In genomic region chr10:133614830-133615580, GRCh38 we compare ENCODE assay signal across 25 cellular contexts. TPM values are rescaled to one million over a fixed set of nuclear protein-coding genes. Genes with fewer than 3 reads are reported as not detected.
DNase-seq lines count a peak whose midpoint lies in the region; ATAC-seq and TF ChIP-seq lines count a peak whose summit lies in the region.
"Had no signal": no experiment of that assay in that cellular context is flagged by ENCODE, and none has a peak within 500 bp of the region (broad histone marks: within the 10 kb centered on the region; RNA-seq: fewer than 3 reads in every experiment).

No MANE protein-coding gene starts in this region.

- TF ChIP-seq POLR2A in esophagus muscularis mucosa (IDR thresholded peaks at IDR 0.05; ENCODE audit: low read depth) = no peak

- H3K36me3 ChIP-seq in esophagus muscularis mucosa = no peaks in the 10 kb centered on the region
- H3K36me3 ChIP-seq: tibial artery had no signal

- TF ChIP-seq CTCF in esophagus muscularis mucosa (IDR thresholded peaks at IDR 0.05) = no peak

- peak; percentile 44 for DNase-seq in DMS 273 treated with DMSO at 0.1 percent for 48 hours (lab: John Stamatoyannopoulos, UW)
- peak; percentile 78 for DNase-seq in DMS79 (lab: John Stamatoyannopoulos, UW)
- DNase-seq in NCI-H2171 treated with DMSO at 0.1 percent for 48 hours (lab: John Stamatoyannopoulos, UW) = peak; percentile 50
- peak; percentile 90 for DNase-seq in esophagus muscularis mucosa (ENCODE audit: extremely low spot score)
- DNase-seq in activated naive CD4-positive, alpha-beta T cell treated with Interleukin-2 at 50 U/mL for 16 hours = no peak
- DNase-seq in ecto neural progenitor cell (ENCODE audit: low spot score) = no peak
- DNase-seq in NCI-H1048 (lab: John Stamatoyannopoulos, UW) = no peak
- DNase-seq: activated CD4-positive, alpha-beta T cell treated with anti-CD3 and anti-CD28 coated beads, Interleukin-2, amount 50 U/mL, for 1 hour; activated CD8-positive, alpha-beta memory T cell treated with anti-CD3 and anti-CD28 coated beads, Interleukin-2, amount 10 ng/mL, durations not matched to agents 7 days and 5 days; activated naive CD4-positive, alpha-beta T cell treated with anti-CD3 and anti-CD28 coated beads, Interleukin-2, amount 50 U/mL, for 16 hours; amygdala; Calu3; H9; kidney; T-helper 9 cell; tibial artery had no signal

- no peaks in the 10 kb centered on the region for H3K4me1 ChIP-seq in esophagus muscularis mucosa
- H3K4me1 ChIP-seq: tibial artery had no signal

- 85% methylated on average over 10 of the region's 10 CpGs for WGBS in esophagus muscularis mucosa

- no peak for ATAC-seq in GM21367 (IDR thresholded peaks at IDR 0.05; ENCODE audit: unreplicated experiment)
- ATAC-seq: activated CD8-positive, alpha-beta memory T cell treated with anti-CD3 and anti-CD28 coated beads, Interleukin-2, amount 10 ng/mL, durations not matched to agents 7 days and 5 days; sciatic nerve had no signal

- intact Hi-C loops in esophagus muscularis mucosa (cut with DNase I) = no loop called here

- no peak overlapping the region for H3K4me3 ChIP-seq in esophagus muscularis mucosa
- H3K4me3 ChIP-seq: tibial artery had no signal

- peaks cover 0 to 27% (median 0%) of the 10 kb centered on the region in 4 donors for H3K27me3 ChIP-seq in esophagus muscularis mucosa

- peaks cover 0 to 8% (median 0%) of the 10 kb centered on the region in 4 donors for H3K9me3 ChIP-seq in esophagus muscularis mucosa

- TF ChIP-seq EP300 in esophagus muscularis mucosa (IDR thresholded peaks at IDR 0.05) = no peak

- no peak overlapping the region for H3K27ac ChIP-seq in esophagus muscularis mucosa (replicated peaks in 1 of 4)
- H3K27ac ChIP-seq: C4-2B, RWPE1, tibial artery had no signal

RNA-seq across cellular contexts. Expression of gene FRG2B, which starts 11.6 kb away (rescaled TPM):
- total RNA-seq in esophagus muscularis mucosa = not detected
- total RNA-seq: activated CD8-positive, alpha-beta memory T cell treated with anti-CD3 and anti-CD28 coated beads, Interleukin-2, amount 10 ng/mL, durations not matched to agents 7 days and 5 days; Calu3; G401; H9; kidney; lung microvascular endothelial cell; M059J; NCI-H460; posterior vena cava; sciatic nerve had no signal

RNA-seq across cellular contexts. Expression of gene SYCE1, which starts 49.6 kb away (rescaled TPM):
- total RNA-seq in esophagus muscularis mucosa = 1 to 10 TPM in 1 of 4 donors, under 1 TPM in 1, not detected in 2; 0.50 to 10.0 TPM
- total RNA-seq: Calu3, G401, H9, lung microvascular endothelial cell, M059J, NCI-H460 had no signal

Comparison
In these comparisons a context has a peak if more than half of its experiments do, and no peak if none do; other contexts are left out.
1. DNase-seq: peak in DMS 273 treated with DMSO at 0.1 percent for 48 hours (single experiment), DMS79 (single experiment), NCI-H2171 treated with DMSO at 0.1 percent for 48 hours (single experiment) and esophagus muscularis mucosa (single experiment); none in activated naive CD4-positive, alpha-beta T cell treated with Interleukin-2 at 50 U/mL for 16 hours (single experiment), ecto neural progenitor cell (single experiment) and NCI-H1048 (single experiment).